24 cellular contexts compared by ENCODE assay signal in genomic region chr5:125794922-125795321, GRCh38.
"Had no signal": no experiment of that assay in that cellular context is flagged by ENCODE, and none has a peak within 500 bp of the region (broad histone marks: within the 10 kb centered on the region; RNA-seq: fewer than 3 reads in every experiment).

No MANE protein-coding gene starts in this region.

- H3K4me3 ChIP-seq: stomach, suprapubic skin, testis, thoracic aorta, thyroid gland, tibial artery, tibial nerve, transverse colon, upper lobe of left lung, upper lobe of right lung, uterus, vagina had no signal

- DNase-seq: stimulated activated CD4-positive, alpha-beta T cell treated with anti-CD3 and anti-CD28 coated beads, Interleukin-2, amount 100 ng/mL, for 48 hours; stimulated activated CD4-positive, alpha-beta T cell treated with anti-CD3 and anti-CD28 coated beads, Interleukin-4, amount 100 ng/mL, for 1 hour; stimulated activated CD4-positive, alpha-beta T cell treated with anti-CD3 and anti-CD28 coated beads, Interleukin-4, amount 100 ng/mL, for 24 hours; stimulated activated CD4-positive, alpha-beta T cell treated with anti-CD3 and anti-CD28 coated beads, Interleukin-4, amount 100 ng/mL, for 4 hours; stimulated activated CD8-positive, alpha-beta memory T cell treated with anti-CD3 and anti-CD28 coated beads, Interleukin-4, amount 100 ng/mL, for 48 hours; stimulated activated naive B cell treated with anti-CD40 and anti-IgM and Interleukin-4, amounts not matched to agents 10 μg/mL and 1 μg/mL and 100 μg/mL, for 72 hours; stimulated activated naive CD4-positive, alpha-beta T cell; stimulated activated naive CD4-positive, alpha-beta T cell treated with Interleukin-2 at 50 U/mL for 16 hours; stimulated activated naive CD8-positive, alpha-beta T cell treated with anti-CD3 and anti-CD28 coated beads, Interleukin-15, amount 100 ng/mL, for 72 hours; stimulated activated naive CD8-positive, alpha-beta T cell treated with anti-CD3 and anti-CD28 coated beads, Interleukin-15, Interleukin-2, amounts not matched to agents 100 U/mL and 50 U/mL, for 24 hours; stomach; substantia nigra; testis; thyroid gland; tibial artery; transverse colon; trophoblast cell; upper lobe of left lung; upper lobe of right lung; uterus had no signal

- H3K36me3 ChIP-seq: stomach, suprapubic skin, thoracic aorta, thyroid gland, tibial artery, tibial nerve, transverse colon, upper lobe of left lung, upper lobe of right lung, uterus, vagina had no signal

- H3K4me1 ChIP-seq: stomach, suprapubic skin, testis, thyroid gland, tibial artery, tibial nerve, transverse colon, upper lobe of left lung, upper lobe of right lung, uterus, vagina had no signal

- H3K27ac ChIP-seq: stomach, suprapubic skin, testis, thoracic aorta, thyroid gland, tibial artery, tibial nerve, transverse colon, upper lobe of left lung, upper lobe of right lung, uterus, vagina had no signal

- H3K9me3 ChIP-seq: stomach, suprapubic skin, testis, thoracic aorta, thyroid gland, tibial artery, tibial nerve, transverse colon, upper lobe of left lung, upper lobe of right lung, uterus, vagina had no signal
